Comparison of ENCODE assay signal across 8 cellular contexts in the genomic region with DNA sequence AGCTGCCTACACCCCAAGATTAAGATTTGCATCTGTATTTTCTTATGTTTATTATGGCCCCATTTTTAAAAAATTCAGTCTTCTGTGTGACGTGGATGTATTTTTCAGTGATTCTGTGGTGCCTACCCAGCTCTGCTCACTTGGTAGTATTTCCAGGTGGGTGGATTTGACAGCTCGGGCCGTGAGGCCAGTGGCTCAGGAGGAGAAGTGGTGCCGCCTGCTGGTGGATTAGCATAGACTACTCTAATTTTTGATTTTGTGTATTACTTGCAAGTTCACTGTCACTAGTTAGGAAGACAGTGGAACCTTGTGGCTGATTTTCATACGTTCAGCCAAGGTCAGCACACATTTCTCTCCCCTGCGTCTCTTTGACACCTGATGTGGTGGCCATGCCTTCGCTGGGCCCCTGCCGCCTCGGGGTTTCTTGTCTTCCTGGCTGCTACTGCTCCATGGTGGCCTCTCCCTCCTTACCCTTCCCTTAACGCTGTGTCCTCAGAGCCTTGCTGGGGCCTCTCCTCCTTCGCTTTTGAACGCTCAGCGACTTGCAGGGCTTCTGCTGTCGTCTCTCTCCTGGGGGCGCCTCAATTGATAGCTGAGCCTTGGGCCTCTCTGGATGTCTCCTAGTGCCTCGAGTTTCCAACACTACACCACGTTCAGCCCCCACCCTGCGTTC.
DNase-seq lines count a peak whose midpoint lies in the region; ATAC-seq and TF ChIP-seq lines count a peak whose summit lies in the region.

No MANE protein-coding gene starts in this region.

- H3K27me3 ChIP-seq in IMR-90 (ENCODE audit: control insufficient read depth, insufficient read depth, low read length) (no peaks in the 10 kb centered on the region), esophagus muscularis mucosa (no peaks in the 10 kb centered on the region)

- no peaks in the 10 kb centered on the region for H3K9me3 ChIP-seq in IMR-90 (ENCODE audit: control insufficient read depth, insufficient read depth, low read length)
- no peaks in the 10 kb centered on the region for H3K9me3 ChIP-seq in esophagus muscularis mucosa

- no peak overlapping the region for H2AK9ac ChIP-seq in IMR-90 (replicated peaks; ENCODE audit: low read depth, low read length, poor library complexity)

- ATAC-seq in IMR-90 (ENCODE audit: low read depth) (peak; percentile 90), GM19351 (IDR thresholded peaks at IDR 0.05; ENCODE audit: unreplicated experiment) (no peak)
- ATAC-seq in naive thymus-derived CD8-positive, alpha-beta T cell = peak; percentile 96 to 99

- H3K4me2 ChIP-seq in IMR-90 (ENCODE audit: low read depth, low read length) = no peak overlapping the region

- no peak overlapping the region for H2BK15ac ChIP-seq in IMR-90 (ENCODE audit: low read depth, low read length)

- H4K8ac ChIP-seq in IMR-90 (ENCODE audit: low read depth in 2 of 2, low read length in 2 of 2) = no peak overlapping the region

- H3K23ac ChIP-seq in IMR-90 (ENCODE audit: low read depth, low read length) = no peak overlapping the region

- CTCF ChIA-PET in IMR-90 (lab: Yijun Ruan, JAX) = interaction anchor here (0.5 to 2.5 kb wide), 11 partner anchors 10 to 65 kb away, joined by 3 to 18 read pairs (median 4); no protein-coding TSS in a partner anchor

- intact Hi-C loops in IMR-90 (cut with micrococcal nuclease) = loop anchor here (1.0 kb wide), 4 partner anchors 39 to 192 kb away; partner anchors contain the start of genes ATG16L1 and DGKD
- intact Hi-C loops in esophagus muscularis mucosa (cut with DNase I) = loop anchor here (2.0 to 5.0 kb wide), 3 partner anchors 36 to 191 kb away; partner anchors contain the start of genes ATG16L1 and DGKD

- dilution Hi-C loops in IMR-90 (cut with HindIII; ENCODE audit: low sequenced_read_pairs, unreplicated experiment) = no loop called here

- H3K4ac ChIP-seq in IMR-90 (ENCODE audit: low read depth, low read length) = no peak overlapping the region

- DNase-seq in GF-D8 (lab: John Stamatoyannopoulos, UW) (peak; percentile 43), IMR-90 (peak; percentile 83), esophagus muscularis mucosa (ENCODE audit: extremely low spot score) (peak; percentile 95)
- DNase-seq in activated T-cell treated with anti-CD3 and anti-CD28 coated beads, Interleukin-2, amount 50 U/mL, for 24 hours = peak; percentile 82
- DNase-seq in naive thymus-derived CD8-positive, alpha-beta T cell = peak; percentile 74 to 92 (median 80)
- DNase-seq in stimulated activated naive CD4-positive, alpha-beta T cell (lab: John Stamatoyannopoulos, UW) = peak; percentile 61 to 86 (median 75)

- BruUV-seq in IMR-90 (replicated peaks; lab: Mats Ljungman, UMichigan) = no TSS peak

- no peaks in the 10 kb centered on the region; the same call in 1 of the 2 replicates for H3K9me1 ChIP-seq in IMR-90 (ENCODE audit: insufficient read depth, low read length)

- no peak overlapping the region for H3K9ac ChIP-seq in IMR-90 (ENCODE audit: low read depth, low read length)

- H3K4me1 ChIP-seq in IMR-90 (ENCODE audit: control insufficient read depth, insufficient read depth, low read length) = no peaks in the 10 kb centered on the region
- peaks cover 7 to 16% (median 11%) of the 10 kb centered on the region in 4 donors for H3K4me1 ChIP-seq in esophagus muscularis mucosa

- WGBS in IMR-90 (ENCODE audit: extremely low coverage in 2 of 2, insufficient read length in 1 of 2), 2 experiments = 64% methylated on average over 11 of the region's 18 CpGs; no CpG with 5 or more reads in 1 of the 2 experiments
- 46% methylated on average over 18 of the region's 18 CpGs for WGBS in esophagus muscularis mucosa

- no peak overlapping the region for H3K27ac ChIP-seq in IMR-90 (ENCODE audit: insufficient read depth, low read length)
- peak overlapping the region in 1 of 4 donors; percentile 16 for H3K27ac ChIP-seq in esophagus muscularis mucosa (replicated peaks in 1 of 4)

- no peak overlapping the region for H3K14ac ChIP-seq in IMR-90 (replicated peaks; ENCODE audit: low read depth, low read length)

- H3K27me3 Mint-ChIP-seq in activated T-cell treated with anti-CD3 and anti-CD28 coated beads, Interleukin-2, amount 50 U/mL, for 24 hours = no peaks in the 10 kb centered on the region
- H3K27me3 Mint-ChIP-seq in naive thymus-derived CD8-positive, alpha-beta T cell = no peaks in the 10 kb centered on the region

- H3K9me3 Mint-ChIP-seq in activated T-cell treated with anti-CD3 and anti-CD28 coated beads, Interleukin-2, amount 50 U/mL, for 24 hours = no peaks in the 10 kb centered on the region
- no peaks in the 10 kb centered on the region for H3K9me3 Mint-ChIP-seq in naive thymus-derived CD8-positive, alpha-beta T cell

- peak; percentile 30; the same call in 1 of the 2 replicates for TF ChIP-seq POLR2A in IMR-90 (IDR thresholded peaks at IDR 0.05; ENCODE audit: low read depth, low read length)
- no peak for TF ChIP-seq POLR2A in esophagus muscularis mucosa (IDR thresholded peaks at IDR 0.05; ENCODE audit: low read depth)

- no peak overlapping the region for H2AFZ ChIP-seq in IMR-90 (replicated peaks; ENCODE audit: low read length, poor library complexity)

- H2BK5ac ChIP-seq in IMR-90 (ENCODE audit: low read depth, low read length, poor library complexity, severe bottlenecking) = no peak overlapping the region

- no peak for TF ChIP-seq EP300 in esophagus muscularis mucosa (IDR thresholded peaks at IDR 0.05)

- H2BK20ac ChIP-seq in IMR-90 (ENCODE audit: low read depth, low read length) = no peak overlapping the region

- H3K79me1 ChIP-seq in IMR-90 (ENCODE audit: low read depth in 1 of 2, low read length in 2 of 2) = no peaks in the 10 kb centered on the region; a peak in 1 of 4 replicates

- H2BK120ac ChIP-seq in IMR-90 (ENCODE audit: low read depth, low read length) = no peak overlapping the region

- H3K36me3 Mint-ChIP-seq in activated T-cell treated with anti-CD3 and anti-CD28 coated beads, Interleukin-2, amount 50 U/mL, for 24 hours (ENCODE audit: low read depth) = peaks cover 92% of the 10 kb centered on the region
- H3K36me3 Mint-ChIP-seq in naive thymus-derived CD8-positive, alpha-beta T cell = peaks cover 6 to 84% (median 22%) of the 10 kb centered on the region in 3 donors

- H4K91ac ChIP-seq in IMR-90 (ENCODE audit: insufficient read depth, low read depth, low read length) = no peak overlapping the region

- no peak overlapping the region for H3K4me3 Mint-ChIP-seq in activated T-cell treated with anti-CD3 and anti-CD28 coated beads, Interleukin-2, amount 50 U/mL, for 24 hours
- peak overlapping the region in 4 of 10 donors; percentile 4 to 51 (median 34) for H3K4me3 Mint-ChIP-seq in naive thymus-derived CD8-positive, alpha-beta T cell

- H4K5ac ChIP-seq in IMR-90 (ENCODE audit: low read depth, low read length) = no peak overlapping the region

- peak; percentile 95 for TF ChIP-seq RAD21 in IMR-90 (IDR thresholded peaks at IDR 0.05; ENCODE audit: low read length)

- in situ Hi-C loops in IMR-90 (cut with MboI; ENCODE audit: low sequenced_read_pairs) = loop anchor here (10.0 kb wide), 1 partner anchor 159 kb away; no protein-coding TSS in a partner anchor

- no peak overlapping the region for H3K18ac ChIP-seq in IMR-90 (ENCODE audit: low read depth, low read length)

- H3K36me3 ChIP-seq in IMR-90 (ENCODE audit: control insufficient read depth, insufficient read depth, low read length) (peaks cover 14% of the 10 kb centered on the region), esophagus muscularis mucosa (peaks cover 0 to 91% (median 65%) of the 10 kb centered on the region in 4 donors)

- H3K4me3 ChIP-seq in IMR-90 (ENCODE audit: insufficient read depth, low read depth, low read length) = no peak overlapping the region
- no peak overlapping the region for H3K4me3 ChIP-seq in esophagus muscularis mucosa

- POLR2A ChIA-PET in IMR-90 (lab: Charles Lee; ENCODE audit: unreplicated experiment) = no interaction called here
- POLR2A ChIA-PET in naive thymus-derived CD8-positive, alpha-beta T cell (lab: Charles Lee) = interaction anchor here (0.6 to 4.2 kb wide), 9 partner anchors 13 to 49 kb away, joined by 3 to 26 read pairs (median 9); no protein-coding TSS in a partner anchor

- H2AK5ac ChIP-seq in IMR-90 (ENCODE audit: low read depth, low read length) = no peak overlapping the region

- peaks cover 13% of the 10 kb centered on the region for H3K4me1 Mint-ChIP-seq in activated T-cell treated with anti-CD3 and anti-CD28 coated beads, Interleukin-2, amount 50 U/mL, for 24 hours (ENCODE audit: low read depth)
- peaks cover 23 to 52% (median 38%) of the 10 kb centered on the region in 4 donors for H3K4me1 Mint-ChIP-seq in naive thymus-derived CD8-positive, alpha-beta T cell

- H3K56ac ChIP-seq in IMR-90 (ENCODE audit: extremely low read depth, insufficient read depth, low read length) = no peak overlapping the region

- TF ChIP-seq CTCF in IMR-90 (conservative IDR thresholded peaks at IDR 0.05; ENCODE audit: low read depth, low read length) = peak; percentile 91
- peak; percentile 83 to 85 (median 85) for TF ChIP-seq CTCF in esophagus muscularis mucosa (IDR thresholded peaks at IDR 0.05)

- peak overlapping the region; percentile 66 for H3K27ac Mint-ChIP-seq in activated T-cell treated with anti-CD3 and anti-CD28 coated beads, Interleukin-2, amount 50 U/mL, for 24 hours
- peak overlapping the region; percentile 56 to 95 (median 82) for H3K27ac Mint-ChIP-seq in naive thymus-derived CD8-positive, alpha-beta T cell

- no peaks in the 10 kb centered on the region for H4K20me1 ChIP-seq in IMR-90 (ENCODE audit: insufficient read depth, low read length)

TF ChIP-seq in IMR-90, 13 proteins besides CTCF, POLR2A, EP300 and RAD21 (continues in another document):
- TF ChIP-seq MAZ (IDR thresholded peaks at IDR 0.05; ENCODE audit: borderline replicate concordance, low read depth, low read length) (0 out of 2 replicates have a peak, but pooled peaks have one; percentile 23), NFE2L2 (IDR thresholded peaks at IDR 0.05; ENCODE audit: low read depth, low read length) (no peak), CHD1 (IDR thresholded peaks at IDR 0.05; ENCODE audit: low read depth, low read length) (no peak), MAFK (IDR thresholded peaks at IDR 0.05; ENCODE audit: low read depth, low read length) (no peak), SMC3 (IDR thresholded peaks at IDR 0.05; ENCODE audit: low read depth, low read length) (peak; percentile 97), FOS (IDR thresholded peaks at IDR 0.05; ENCODE audit: low read depth, low read length) (no peak), RCOR1 (IDR thresholded peaks at IDR 0.05; ENCODE audit: insufficient replicate concordance, low read length) (no peak)

TF ChIP-seq in PFSK-1, 5 proteins besides CTCF, POLR2A, EP300 and RAD21:
- TF ChIP-seq FOXP2 (optimal IDR thresholded peaks at IDR 0.05; ENCODE audit: borderline replicate concordance, extremely low read depth, extremely low read length, insufficient read depth) (no peak), SIN3A (IDR thresholded peaks at IDR 0.05; ENCODE audit: borderline replicate concordance, insufficient read depth, low read length) (peak; percentile 70; the same call in 1 of the 2 replicates)

Comparison
In these comparisons a context has a peak if more than half of its experiments do, and no peak if none do; other contexts are left out.
1. DNase-seq: peak in every context shown above with its lines; median percentile 95 in esophagus muscularis mucosa; 83 in IMR-90; 82 in activated T-cell treated with anti-CD3 and anti-CD28 coated beads, Interleukin-2, amount 50 U/mL, for 24 hours; 80 in naive thymus-derived CD8-positive, alpha-beta T cell; 75 in stimulated activated naive CD4-positive, alpha-beta T cell; 43 in GF-D8.